1 cellular context compared by ENCODE assay signal in genomic region chr6:169701218-169701952, GRCh38.
TF ChIP-seq lines count a peak whose summit lies in the region.

No MANE protein-coding gene starts in this region.

TF ChIP-seq in HepG2, 621 proteins besides CTCF, POLR2A, EP300 and RAD21 (continued from another document):
- TF ChIP-seq, protein P1, sequence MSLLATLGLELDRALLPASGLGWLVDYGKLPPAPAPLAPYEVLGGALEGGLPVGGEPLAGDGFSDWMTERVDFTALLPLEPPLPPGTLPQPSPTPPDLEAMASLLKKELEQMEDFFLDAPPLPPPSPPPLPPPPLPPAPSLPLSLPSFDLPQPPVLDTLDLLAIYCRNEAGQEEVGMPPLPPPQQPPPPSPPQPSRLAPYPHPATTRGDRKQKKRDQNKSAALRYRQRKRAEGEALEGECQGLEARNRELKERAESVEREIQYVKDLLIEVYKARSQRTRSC (CRISPR knock-in tag; IDR thresholded peaks at IDR 0.05; ENCODE audit: low read depth) = peak; percentile 26; the same call in 1 of the 2 replicates
- TF ChIP-seq KLF15 (CRISPR knock-in tag; IDR thresholded peaks at IDR 0.05; ENCODE audit: borderline replicate concordance) (0 out of 2 replicates have a peak, but pooled peaks have one; percentile 85), ZNF484 (CRISPR knock-in tag; IDR thresholded peaks at IDR 0.05; ENCODE audit: borderline replicate concordance, low read depth) (no peak), ZSCAN25 (CRISPR knock-in tag; IDR thresholded peaks at IDR 0.05) (peak; percentile 73; the same call in 1 of the 2 replicates), TMF1 (CRISPR knock-in tag; IDR thresholded peaks at IDR 0.05; ENCODE audit: low read depth) (peak; percentile 89; the same call in 1 of the 2 replicates), ZNF354B (CRISPR knock-in tag; IDR thresholded peaks at IDR 0.05) (0 out of 2 replicates have a peak, but pooled peaks have one; percentile 54), ZNF891 (CRISPR knock-in tag; IDR thresholded peaks at IDR 0.05) (peak; percentile 70), KLF16 (CRISPR knock-in tag; IDR thresholded peaks at IDR 0.05) (peak in 1 of 2 experiments; percentile 76; a peak in 1 of 4 replicates), ZNF318 (CRISPR knock-in tag; IDR thresholded peaks at IDR 0.05) (0 out of 2 replicates have a peak, but pooled peaks have one; percentile 17), NCOR1 (IDR thresholded peaks at IDR 0.05; ENCODE audit: borderline replicate concordance, low read length) (no peak), PAWR (CRISPR knock-in tag; IDR thresholded peaks at IDR 0.05; ENCODE audit: borderline replicate concordance) (0 out of 2 replicates have a peak, but pooled peaks have one; percentile 69), ZNF784 (CRISPR knock-in tag; IDR thresholded peaks at IDR 0.05; ENCODE audit: borderline replicate concordance) (peak; percentile 82), TCF12 (IDR thresholded peaks at IDR 0.05) (no peak), TCF12 (CRISPR knock-in tag; IDR thresholded peaks at IDR 0.05) (0 out of 2 replicates have a peak, but pooled peaks have one; percentile 27), NR2F2 (IDR thresholded peaks at IDR 0.05; ENCODE audit: borderline replicate concordance, low read depth) (no peak), HOMEZ (CRISPR knock-in tag; IDR thresholded peaks at IDR 0.05; ENCODE audit: low read depth) (no peak), SOX6 (IDR thresholded peaks at IDR 0.05) (no peak), SOX6 (CRISPR knock-in tag; IDR thresholded peaks at IDR 0.05) (peak; percentile 56; the same call in 1 of the 2 replicates), FLYWCH1 (CRISPR knock-in tag; IDR thresholded peaks at IDR 0.05) (0 out of 2 replicates have a peak, but pooled peaks have one; percentile 28)
- TF ChIP-seq, protein P2, sequence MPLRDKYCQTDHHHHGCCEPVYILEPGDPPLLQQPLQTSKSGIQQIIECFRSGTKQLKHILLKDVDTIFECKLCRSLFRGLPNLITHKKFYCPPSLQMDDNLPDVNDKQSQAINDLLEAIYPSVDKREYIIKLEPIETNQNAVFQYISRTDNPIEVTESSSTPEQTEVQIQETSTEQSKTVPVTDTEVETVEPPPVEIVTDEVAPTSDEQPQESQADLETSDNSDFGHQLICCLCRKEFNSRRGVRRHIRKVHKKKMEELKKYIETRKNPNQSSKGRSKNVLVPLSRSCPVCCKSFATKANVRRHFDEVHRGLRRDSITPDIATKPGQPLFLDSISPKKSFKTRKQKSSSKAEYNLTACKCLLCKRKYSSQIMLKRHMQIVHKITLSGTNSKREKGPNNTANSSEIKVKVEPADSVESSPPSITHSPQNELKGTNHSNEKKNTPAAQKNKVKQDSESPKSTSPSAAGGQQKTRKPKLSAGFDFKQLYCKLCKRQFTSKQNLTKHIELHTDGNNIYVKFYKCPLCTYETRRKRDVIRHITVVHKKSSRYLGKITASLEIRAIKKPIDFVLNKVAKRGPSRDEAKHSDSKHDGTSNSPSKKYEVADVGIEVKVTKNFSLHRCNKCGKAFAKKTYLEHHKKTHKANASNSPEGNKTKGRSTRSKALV (CRISPR knock-in tag; IDR thresholded peaks at IDR 0.05) = 0 out of 2 replicates have a peak, but pooled peaks have one; percentile 91
- TF ChIP-seq, protein P3, sequence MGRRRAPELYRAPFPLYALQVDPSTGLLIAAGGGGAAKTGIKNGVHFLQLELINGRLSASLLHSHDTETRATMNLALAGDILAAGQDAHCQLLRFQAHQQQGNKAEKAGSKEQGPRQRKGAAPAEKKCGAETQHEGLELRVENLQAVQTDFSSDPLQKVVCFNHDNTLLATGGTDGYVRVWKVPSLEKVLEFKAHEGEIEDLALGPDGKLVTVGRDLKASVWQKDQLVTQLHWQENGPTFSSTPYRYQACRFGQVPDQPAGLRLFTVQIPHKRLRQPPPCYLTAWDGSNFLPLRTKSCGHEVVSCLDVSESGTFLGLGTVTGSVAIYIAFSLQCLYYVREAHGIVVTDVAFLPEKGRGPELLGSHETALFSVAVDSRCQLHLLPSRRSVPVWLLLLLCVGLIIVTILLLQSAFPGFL (CRISPR knock-in tag; IDR thresholded peaks at IDR 0.05) = peak; percentile 67; the same call in 1 of the 2 replicates
TF ChIP-seq in HepG2: peak in this region for 61.
